Comparison of ENCODE assay signal across 2 cellular contexts in genomic region chr10:100999742-101000601, GRCh38.
TF ChIP-seq lines count a peak whose summit lies in the region.

A gene with protein sequence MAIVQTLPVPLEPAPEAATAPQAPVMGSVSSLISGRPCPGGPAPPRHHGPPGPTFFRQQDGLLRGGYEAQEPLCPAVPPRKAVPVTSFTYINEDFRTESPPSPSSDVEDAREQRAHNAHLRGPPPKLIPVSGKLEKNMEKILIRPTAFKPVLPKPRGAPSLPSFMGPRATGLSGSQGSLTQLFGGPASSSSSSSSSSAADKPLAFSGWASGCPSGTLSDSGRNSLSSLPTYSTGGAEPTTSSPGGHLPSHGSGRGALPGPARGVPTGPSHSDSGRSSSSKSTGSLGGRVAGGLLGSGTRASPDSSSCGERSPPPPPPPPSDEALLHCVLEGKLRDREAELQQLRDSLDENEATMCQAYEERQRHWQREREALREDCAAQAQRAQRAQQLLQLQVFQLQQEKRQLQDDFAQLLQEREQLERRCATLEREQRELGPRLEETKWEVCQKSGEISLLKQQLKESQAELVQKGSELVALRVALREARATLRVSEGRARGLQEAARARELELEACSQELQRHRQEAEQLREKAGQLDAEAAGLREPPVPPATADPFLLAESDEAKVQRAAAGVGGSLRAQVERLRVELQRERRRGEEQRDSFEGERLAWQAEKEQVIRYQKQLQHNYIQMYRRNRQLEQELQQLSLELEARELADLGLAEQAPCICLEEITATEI (plus strand): TSS chr10:100999808. CDS start chr10:101002539, 2,731 bp downstream.

TF ChIP-seq in Ishikawa, 13 proteins besides CTCF, POLR2A, EP300 and RAD21 (continued from another document):
- TF ChIP-seq, protein P1, sequence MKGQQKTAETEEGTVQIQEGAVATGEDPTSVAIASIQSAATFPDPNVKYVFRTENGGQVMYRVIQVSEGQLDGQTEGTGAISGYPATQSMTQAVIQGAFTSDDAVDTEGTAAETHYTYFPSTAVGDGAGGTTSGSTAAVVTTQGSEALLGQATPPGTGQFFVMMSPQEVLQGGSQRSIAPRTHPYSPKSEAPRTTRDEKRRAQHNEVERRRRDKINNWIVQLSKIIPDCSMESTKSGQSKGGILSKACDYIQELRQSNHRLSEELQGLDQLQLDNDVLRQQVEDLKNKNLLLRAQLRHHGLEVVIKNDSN (IDR thresholded peaks at IDR 0.05), result no peak

TF ChIP-seq in K562, 482 proteins besides CTCF, POLR2A, EP300 and RAD21 (continued from another document):
- TF ChIP-seq, protein P2, sequence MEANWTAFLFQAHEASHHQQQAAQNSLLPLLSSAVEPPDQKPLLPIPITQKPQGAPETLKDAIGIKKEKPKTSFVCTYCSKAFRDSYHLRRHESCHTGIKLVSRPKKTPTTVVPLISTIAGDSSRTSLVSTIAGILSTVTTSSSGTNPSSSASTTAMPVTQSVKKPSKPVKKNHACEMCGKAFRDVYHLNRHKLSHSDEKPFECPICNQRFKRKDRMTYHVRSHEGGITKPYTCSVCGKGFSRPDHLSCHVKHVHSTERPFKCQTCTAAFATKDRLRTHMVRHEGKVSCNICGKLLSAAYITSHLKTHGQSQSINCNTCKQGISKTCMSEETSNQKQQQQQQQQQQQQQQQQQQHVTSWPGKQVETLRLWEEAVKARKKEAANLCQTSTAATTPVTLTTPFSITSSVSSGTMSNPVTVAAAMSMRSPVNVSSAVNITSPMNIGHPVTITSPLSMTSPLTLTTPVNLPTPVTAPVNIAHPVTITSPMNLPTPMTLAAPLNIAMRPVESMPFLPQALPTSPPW (CRISPR knock-in tag; IDR thresholded peaks at IDR 0.05), result peak; percentile 88
- peak in 1 of 3 experiments; percentile 56 for TF ChIP-seq YY1 (IDR thresholded peaks at IDR 0.05; ENCODE audit: borderline replicate concordance in 1 of 3, control insufficient read depth in 1 of 3, extremely low read depth in 1 of 3, insufficient read depth in 3 of 3, insufficient read length in 1 of 3, insufficient replicate concordance in 2 of 3, low read depth in 1 of 3, low read length in 2 of 3)
- 0 out of 2 replicates have a peak, but pooled peaks have one; percentile 4 for TF ChIP-seq ETS1 (conservative IDR thresholded peaks at IDR 0.05; ENCODE audit: control insufficient read depth, low read depth, low read length)
- peak; percentile 13 for TF ChIP-seq RBBP5 (IDR thresholded peaks at IDR 0.05; ENCODE audit: borderline replicate concordance, insufficient read depth, low read length, poor library complexity, severe bottlenecking)
- TF ChIP-seq PHF8 (IDR thresholded peaks at IDR 0.05; ENCODE audit: borderline replicate concordance, low read length), result peak; percentile 27; the same call in 1 of the 2 replicates
- TF ChIP-seq CHD1 (IDR thresholded peaks at IDR 0.05; ENCODE audit: low read length), result peak; percentile 71
- TF ChIP-seq MCM5 (IDR thresholded peaks at IDR 0.05; ENCODE audit: low read depth), result no peak
TF ChIP-seq in K562: peak in this region for 8.
